Comparison of ENCODE assay signal across 8 cellular contexts in the genomic region with DNA sequence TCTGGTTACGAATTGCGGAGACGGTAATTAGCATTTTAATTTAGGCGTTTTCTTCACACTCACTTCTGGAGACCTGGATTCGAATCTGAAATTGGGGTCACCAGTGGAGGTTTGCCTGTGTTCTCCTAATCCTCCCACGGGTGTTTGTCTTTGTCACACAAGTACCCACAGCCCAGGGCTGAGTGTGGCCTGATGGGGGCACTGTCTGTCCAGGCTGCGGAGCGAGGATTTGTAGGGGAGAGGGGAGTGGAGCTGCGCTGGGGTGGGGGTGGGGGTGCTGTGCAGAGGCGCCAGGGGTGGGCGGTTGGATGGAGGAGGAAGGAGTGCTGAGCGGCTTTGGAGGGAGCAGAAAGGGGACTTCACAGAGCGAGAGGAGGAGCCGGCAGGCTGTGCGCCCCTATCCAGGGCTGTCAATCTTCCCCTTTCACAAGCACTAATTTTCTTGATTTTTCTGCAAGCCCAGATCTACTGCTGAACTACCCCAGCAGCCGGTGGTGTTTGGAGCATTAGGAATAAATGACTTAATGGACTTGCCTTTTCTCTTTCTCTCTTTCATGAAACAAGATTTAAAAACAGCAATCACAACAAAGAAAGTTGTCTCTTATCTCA. TPM values are rescaled to one million over a fixed set of nuclear protein-coding genes. Genes with fewer than 3 reads are reported as not detected.
DNase-seq lines count a peak whose midpoint lies in the region; ATAC-seq and TF ChIP-seq lines count a peak whose summit lies in the region.

No MANE protein-coding gene starts in this region.

- intact Hi-C loops in PC-3 (cut with micrococcal nuclease): no loop called here

- no peaks in the 10 kb centered on the region for H4K20me1 ChIP-seq in DOHH2 (ENCODE audit: control insufficient read depth, insufficient read depth, low read depth, low read length)
- H4K20me1 ChIP-seq in PC-3 (ENCODE audit: low read length): no peaks in the 10 kb centered on the region

- H3K9ac ChIP-seq in PC-3 (ENCODE audit: low read length): no peak overlapping the region

- H3K9me2 ChIP-seq in DOHH2 (replicated peaks; ENCODE audit: control insufficient read depth, low read length): no peaks in the 10 kb centered on the region
- H3K9me2 ChIP-seq in PC-3 (replicated peaks; ENCODE audit: low read length): no peaks in the 10 kb centered on the region

- H3K4me1 ChIP-seq in DOHH2 (ENCODE audit: control insufficient read depth, low read length) (no peaks in the 10 kb centered on the region), PC-3 (ENCODE audit: insufficient read depth, low read length) (no peaks in the 10 kb centered on the region)

- ATAC-seq in PC-3 (peak; percentile 74), HG03565 (IDR thresholded peaks at IDR 0.05; ENCODE audit: unreplicated experiment) (no peak)

- H3F3A ChIP-seq in DOHH2 (ENCODE audit: control insufficient read depth, insufficient read depth): no peaks in the 10 kb centered on the region
- H3F3A ChIP-seq in PC-3 (ENCODE audit: low read length, unreplicated experiment): no peaks in the 10 kb centered on the region

- DNase-seq in PC-3 (peak; percentile 52), glutamatergic neuron (peak; percentile 70), NCI-H2107 treated with DMSO at 0.1 percent for 48 hours (lab: John Stamatoyannopoulos, UW; ENCODE audit: unreplicated experiment) (no peak)
- no peak for DNase-seq in activated CD8-positive, alpha-beta memory T cell treated with anti-CD3 and anti-CD28 coated beads, Interleukin-2, amount 50 U/mL, for 48 hours
- DNase-seq in activated CD8-positive, alpha-beta memory T cell treated with anti-CD3 and anti-CD28 coated beads for 24 hours: no peak

- H3K4me3 Mint-ChIP-seq in glutamatergic neuron (ENCODE audit: unreplicated experiment): no peak overlapping the region

- H3K36me3 Mint-ChIP-seq in glutamatergic neuron (ENCODE audit: unreplicated experiment): no peaks in the 10 kb centered on the region

- H3K36me3 ChIP-seq in DOHH2 (ENCODE audit: control insufficient read depth, low read length): no peaks in the 10 kb centered on the region
- H3K36me3 ChIP-seq in PC-3 (ENCODE audit: low read depth, low read length): no peaks in the 10 kb centered on the region

- no TSS peak for BruUV-seq in PC-3 (replicated peaks; lab: Mats Ljungman, UMichigan)

- no peak overlapping the region for H3K4me2 ChIP-seq in DOHH2 (ENCODE audit: low read length)
- H3K4me2 ChIP-seq in PC-3 (ENCODE audit: low read length): no peak overlapping the region

- POLR2A ChIA-PET in PC-3 (lab: Charles Lee; ENCODE audit: unreplicated experiment): no interaction called here

- CTCF ChIA-PET in PC-3 (lab: Charles Lee): no interaction called here

- H3K27me3 ChIP-seq in DOHH2 (ENCODE audit: control insufficient read depth, low read length): peaks cover 30% of the 10 kb centered on the region
- H3K27me3 ChIP-seq in PC-3 (ENCODE audit: low read length): peaks cover 9% of the 10 kb centered on the region; the same call in 1 of the 2 replicates

- TF ChIP-seq CTCF in 22Rv1 (IDR thresholded peaks at IDR 0.05) (peak; percentile 65), DOHH2 (IDR thresholded peaks at IDR 0.05; ENCODE audit: low read depth, low read length, poor library complexity, severe bottlenecking) (peak; percentile 21), PC-3 (conservative IDR thresholded peaks at IDR 0.05; ENCODE audit: low read depth, low read length) (peak; percentile 64), glutamatergic neuron (IDR thresholded peaks at IDR 0.05; ENCODE audit: partially characterized antibody, unreplicated experiment) (peak; percentile 34)

- H3K4me3 ChIP-seq in DOHH2 (ENCODE audit: low read length) (no peak overlapping the region), PC-3 (ENCODE audit: low read length) (no peak overlapping the region)

- no peaks in the 10 kb centered on the region for H3K9me3 ChIP-seq in DOHH2 (ENCODE audit: control insufficient read depth, insufficient read depth, low read length)
- H3K9me3 ChIP-seq in PC-3 (ENCODE audit: low read length): no peaks in the 10 kb centered on the region

- peak overlapping the region; percentile 49 for H3K27ac Mint-ChIP-seq in glutamatergic neuron (ENCODE audit: unreplicated experiment)

- H3K27ac ChIP-seq in 22Rv1: no peak overlapping the region
- no peak overlapping the region for H3K27ac ChIP-seq in DOHH2 (ENCODE audit: low read depth, low read length)
- no peak overlapping the region for H3K27ac ChIP-seq in PC-3 (ENCODE audit: low read length)

- H2AFZ ChIP-seq in PC-3 (ENCODE audit: low read length): no peak overlapping the region

- peaks cover 37% of the 10 kb centered on the region for H3K4me1 Mint-ChIP-seq in glutamatergic neuron (ENCODE audit: low read depth, unreplicated experiment)

- H3K79me2 ChIP-seq in DOHH2 (ENCODE audit: control insufficient read depth, low read length): no peaks in the 10 kb centered on the region
- no peaks in the 10 kb centered on the region for H3K79me2 ChIP-seq in PC-3 (ENCODE audit: low read length)

- peaks cover 12% of the 10 kb centered on the region for H3K9me3 Mint-ChIP-seq in glutamatergic neuron (ENCODE audit: unreplicated experiment)

- no peaks in the 10 kb centered on the region for H3K27me3 Mint-ChIP-seq in glutamatergic neuron (ENCODE audit: unreplicated experiment)

RNA-seq across cellular contexts. Expression of gene TSPAN17, which starts 53.1 kb away (rescaled TPM):
- total RNA-seq in PC-3 (2014; rRNA removed): 47.3 and 56.3 TPM in 2 replicates
- 97.2 TPM for total RNA-seq in glutamatergic neuron (ENCODE audit: unreplicated experiment)

Comparison
In these comparisons a context has a peak if more than half of its experiments do, and no peak if none do; other contexts are left out.
1. DNase-seq: peak in PC-3 (single experiment) and glutamatergic neuron (single experiment); none in activated CD8-positive, alpha-beta memory T cell treated with anti-CD3 and anti-CD28 coated beads, Interleukin-2, amount 50 U/mL, for 48 hours (single experiment), NCI-H2107 treated with DMSO at 0.1 percent for 48 hours (single experiment) and activated CD8-positive, alpha-beta memory T cell treated with anti-CD3 and anti-CD28 coated beads for 24 hours (single experiment).
2. Peak in every context shown above with its lines, with median percentiles within 50 percentile points of each other: CTCF ChIP-seq.